ENCODE assay signal across 23 cellular contexts in the genomic region with DNA sequence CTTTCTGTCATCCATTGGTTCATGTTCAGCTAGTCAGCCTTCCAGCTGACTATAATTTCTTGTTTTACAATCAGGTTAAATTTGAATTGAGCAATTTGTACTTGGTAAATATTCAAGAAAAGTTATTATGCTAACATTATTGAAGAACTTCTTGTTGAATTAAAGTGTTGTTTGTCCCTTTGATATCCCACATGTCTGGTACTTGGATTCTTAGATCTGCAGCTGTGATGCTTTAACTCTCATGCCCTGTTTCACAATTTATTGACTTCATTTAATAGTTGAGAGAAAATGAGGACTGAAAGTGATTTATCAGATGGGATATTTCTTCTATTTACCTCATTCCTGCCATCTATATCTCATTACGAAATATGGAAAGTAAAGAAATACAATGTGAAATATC.
DNase-seq lines count a peak whose midpoint lies in the region; ATAC-seq, FAIRE-seq and TF ChIP-seq lines count a peak whose summit lies in the region.
"Had no signal": no experiment of that assay in that cellular context is flagged by ENCODE, and none has a peak within 500 bp of the region (broad histone marks: within the 10 kb centered on the region; RNA-seq: fewer than 3 reads in every experiment).

No MANE protein-coding gene starts in this region.

- H3K4me3 ChIP-seq in K562 (no peak overlapping the region), fibroblast of villous mesenchyme (ENCODE audit: low read depth, low read length) (no peak overlapping the region), gastrocnemius medialis (no peak overlapping the region)
- H3K4me3 ChIP-seq: A549; BLaER1 treated with 17β-estradiol and CSF1 and Interleukin-3, amounts not matched to agents 10 nM and 100 nM; GM12878; GM23248 had no signal

- in situ Hi-C loops in K562 (cut with MboI) = no loop called here
- in situ Hi-C loops in gastrocnemius medialis (cut with MboI; ENCODE audit: low sequenced_read_pairs in 4 of 4) = no loop called here

- POLR2A ChIA-PET in K562 (lab: Yijun Ruan, JAX) = no interaction called here

- no peak overlapping the region for H2AFZ ChIP-seq in K562 (ENCODE audit: low read depth, low read length)
- H2AFZ ChIP-seq: GM23248 had no signal

- no peaks in the 10 kb centered on the region for H3K79me2 ChIP-seq in K562 (ENCODE audit: control insufficient read depth, insufficient read depth, low read length)

- H3K27me3 ChIP-seq in K562 (ENCODE audit: control insufficient read depth in 2 of 2, insufficient read depth in 2 of 2, low read length in 2 of 2) (peaks cover 0 to 5% of the 10 kb centered on the region in 2 experiments; a peak in 1 of 5 replicates), gastrocnemius medialis (no peaks in the 10 kb centered on the region)
- H3K27me3 ChIP-seq: BE2C had no signal

- no TSS peak for BruUV-seq in K562 (replicated peaks; lab: Mats Ljungman, UMichigan)

- no peaks in the 10 kb centered on the region for H3K9me3 ChIP-seq in K562 (replicated peaks; ENCODE audit: control insufficient read depth, insufficient read depth, low read depth, low read length)
- H3K9me3 ChIP-seq in gastrocnemius medialis = no peaks in the 10 kb centered on the region
- H3K9me3 ChIP-seq: A549, BE2C had no signal

- H3K4me1 ChIP-seq in K562 (replicated peaks in 1 of 2; ENCODE audit: control insufficient read depth in 2 of 2, insufficient read depth in 2 of 2, low read length in 2 of 2) (peaks cover 0 to 3% of the 10 kb centered on the region in 2 experiments; a peak in 2 of 5 replicates), gastrocnemius medialis (no peaks in the 10 kb centered on the region)
- H3K4me1 ChIP-seq: BE2C had no signal

- H3K4me2 ChIP-seq in K562 (ENCODE audit: insufficient read depth, low read length) = no peak overlapping the region
- H3K4me2 ChIP-seq: A549; BLaER1 treated with 17β-estradiol and CSF1 and Interleukin-3, amounts not matched to agents 10 nM and 100 nM had no signal

- no peak for TF ChIP-seq POLR2A in K562 (conservative IDR thresholded peaks at IDR 0.05)
- no peak for TF ChIP-seq POLR2A in gastrocnemius medialis (IDR thresholded peaks at IDR 0.05)

- CTCF ChIA-PET in K562 (lab: Yijun Ruan, JAX; ENCODE audit: low intra/inter-chr PET ratio) = no interaction called here

- H3K36me3 ChIP-seq in K562 (ENCODE audit: control insufficient read depth, insufficient read depth, low read length) (no peaks in the 10 kb centered on the region), gastrocnemius medialis (no peaks in the 10 kb centered on the region)
- H3K36me3 ChIP-seq: BE2C; BLaER1 treated with 17β-estradiol and CSF1 and Interleukin-3, amounts not matched to agents 10 nM and 100 nM had no signal

- no peaks in the 10 kb centered on the region for H3K9me1 ChIP-seq in K562 (ENCODE audit: control insufficient read depth, insufficient read depth, low read length)

- ATAC-seq in K562 = no peak
- ATAC-seq in gastrocnemius medialis = peak; percentile 60 to 64
- ATAC-seq: A549, GM12878 had no signal

- H3K27ac ChIP-seq in K562 (ENCODE audit: extremely low read depth, low read depth, low read length) (no peak overlapping the region), gastrocnemius medialis (peak overlapping the region in 2 of 4 donors; percentile 44 to 48)
- H3K27ac ChIP-seq: A549; BLaER1 treated with 17β-estradiol and CSF1 and Interleukin-3, amounts not matched to agents 10 nM and 100 nM; GM23248 had no signal

- no peak for TF ChIP-seq RAD21 in K562 (CRISPR knock-in tag; conservative IDR thresholded peaks at IDR 0.05 in 1 of 2, IDR thresholded peaks at IDR 0.05 in 1 of 2)

- H4K20me1 ChIP-seq in K562 (replicated peaks; ENCODE audit: control insufficient read depth, insufficient read depth, low read length) = no peaks in the 10 kb centered on the region
- H4K20me1 ChIP-seq: BLaER1 treated with 17β-estradiol and CSF1 and Interleukin-3, amounts not matched to agents 10 nM and 100 nM had no signal

- H3K9ac ChIP-seq in K562 (ENCODE audit: insufficient read depth in 1 of 2, low read depth in 2 of 2, low read length in 2 of 2) = no peak overlapping the region
- H3K9ac ChIP-seq: BLaER1 treated with 17β-estradiol and CSF1 and Interleukin-3, amounts not matched to agents 10 nM and 100 nM; GM23248 had no signal

- DNase-seq in K562 (ENCODE audit: extremely low read depth in 1 of 4, low spot score in 3 of 4) (no peak), fibroblast of villous mesenchyme (ENCODE audit: low read depth) (peak; percentile 22), gastrocnemius medialis (no peak), Kasumi-1 (lab: John Stamatoyannopoulos, UW) (no peak), islet precursor cell (no peak)
- no peak for DNase-seq in activated CD8-positive, alpha-beta memory T cell treated with anti-CD3 and anti-CD28 coated beads, Interleukin-2, amount 50 U/mL, for 4 hours
- DNase-seq: 8988T; ACHN; BE2C; CD4-positive, alpha-beta T cell; CD8-positive, alpha-beta memory T cell; DMS 273 treated with DMSO at 0.1 percent for 48 hours; DMS79; EL; GDM1; GM23248; H7; HCEC 1CT had no signal

- TF ChIP-seq CTCF in K562 (IDR thresholded peaks at IDR 0.05 in 2 of 3, conservative IDR thresholded peaks at IDR 0.05 in 1 of 3; ENCODE audit: insufficient read depth in 2 of 3, low read depth in 1 of 3, low read length in 3 of 3) (no peak), fibroblast of villous mesenchyme (IDR thresholded peaks at IDR 0.05; ENCODE audit: insufficient read depth, low read depth, low read length) (no peak), gastrocnemius medialis (IDR thresholded peaks at IDR 0.05 in 4 of 5, conservative IDR thresholded peaks at IDR 0.05 in 1 of 5) (no peak)

- 13% methylated on average over 1 of the region's 1 CpG for WGBS in K562 (ENCODE audit: insufficient coverage, low coverage, missing lambda C conversion rate)

- FAIRE-seq in K562 (lab: Jason Lieb, UNC) = no peak
- FAIRE-seq: A549, GM12878, GM19239, H1 had no signal

- no peak for TF ChIP-seq EP300 in K562 (IDR thresholded peaks at IDR 0.05; ENCODE audit: low read length)

- intact Hi-C loops in K562 (cut with micrococcal nuclease) (no loop called here), gastrocnemius medialis (cut with DNase I; ENCODE audit: low total_unique reads) (no loop called here)

TF ChIP-seq in K562, 482 proteins besides CTCF, POLR2A, EP300 and RAD21:
- TF ChIP-seq ARID2 (IDR thresholded peaks at IDR 0.05) = no peak
- TF ChIP-seq CEBPB (tag; IDR thresholded peaks at IDR 0.05) = peak; percentile 49; the same call in 1 of the 2 replicates
